Comparison of ENCODE assay signal across 17 cellular contexts in the genomic region with DNA sequence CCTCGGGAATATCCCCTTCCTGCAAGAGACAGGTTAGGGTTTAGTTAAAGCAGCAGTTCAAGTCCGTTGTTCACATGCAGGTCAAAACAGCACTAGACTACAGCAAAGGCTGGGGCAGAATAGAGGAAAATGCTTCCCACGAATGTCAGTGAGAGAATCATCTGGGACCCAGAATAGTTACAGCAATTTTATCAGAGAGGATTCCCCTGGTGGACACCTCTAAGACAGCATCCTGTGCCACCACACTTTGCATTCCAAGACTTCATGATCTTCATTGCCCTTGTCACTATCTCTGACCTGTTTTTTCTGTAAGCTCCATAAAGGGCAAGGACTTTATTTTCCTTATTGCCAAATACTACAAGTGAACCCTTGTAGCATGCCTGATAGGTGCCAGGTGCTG. TPM values are rescaled to one million over a fixed set of nuclear protein-coding genes. Genes with fewer than 3 reads are reported as not detected.
DNase-seq lines count a peak whose midpoint lies in the region; ATAC-seq and TF ChIP-seq lines count a peak whose summit lies in the region.
"Had no signal": no experiment of that assay in that cellular context is flagged by ENCODE, and none has a peak within 500 bp of the region (broad histone marks: within the 10 kb centered on the region; RNA-seq: fewer than 3 reads in every experiment).

No MANE protein-coding gene starts in this region.

- H3K56ac ChIP-seq in IMR-90 (ENCODE audit: extremely low read depth, insufficient read depth, low read length), result no peak overlapping the region

- dilution Hi-C loops in IMR-90 (cut with HindIII; ENCODE audit: low sequenced_read_pairs, unreplicated experiment), result no loop called here

- peaks cover 4% of the 10 kb centered on the region for H3K9me1 ChIP-seq in IMR-90 (ENCODE audit: insufficient read depth, low read length)

- CTCF ChIA-PET in IMR-90 (lab: Yijun Ruan, JAX), result interaction anchor here (0.6 to 0.7 kb wide), 2 partner anchors 162 to 1060 kb away, joined by 3 read pairs; no protein-coding TSS in a partner anchor

- no peaks in the 10 kb centered on the region for H4K20me1 ChIP-seq in IMR-90 (ENCODE audit: insufficient read depth, low read length)

- intact Hi-C loops in IMR-90 (cut with micrococcal nuclease) (no loop called here), lower lobe of right lung (cut with DNase I) (no loop called here)

- no peak overlapping the region for H2AK9ac ChIP-seq in IMR-90 (replicated peaks; ENCODE audit: low read depth, low read length, poor library complexity)

- H3K9me3 ChIP-seq in IMR-90 (ENCODE audit: control insufficient read depth, insufficient read depth, low read length) (no peaks in the 10 kb centered on the region), lower lobe of right lung (no peaks in the 10 kb centered on the region)
- H3K9me3 ChIP-seq: psoas muscle had no signal

- in situ Hi-C loops in IMR-90 (cut with MboI; ENCODE audit: low sequenced_read_pairs), result no loop called here
- in situ Hi-C loops in astrocyte of the cerebellum (cut with HindIII; ENCODE audit: low sequenced_read_pairs), result no loop called here

- H3K4me3 ChIP-seq in AG10803 (ENCODE audit: low read length) (no peak overlapping the region), IMR-90 (ENCODE audit: insufficient read depth, low read depth, low read length) (no peak overlapping the region), astrocyte of the cerebellum (ENCODE audit: low read depth, low read length) (no peak overlapping the region), kidney epithelial cell (ENCODE audit: low read depth, low read length) (no peak overlapping the region), lower lobe of right lung (no peak overlapping the region)
- H3K4me3 ChIP-seq: psoas muscle, SK-N-MC had no signal

- H3K4me1 ChIP-seq in IMR-90 (ENCODE audit: control insufficient read depth, insufficient read depth, low read length) (peaks cover 7% of the 10 kb centered on the region), lower lobe of right lung (peaks cover 15% of the 10 kb centered on the region)

- H3K23ac ChIP-seq in IMR-90 (ENCODE audit: low read depth, low read length), result no peak overlapping the region

- TF ChIP-seq POLR2A in IMR-90 (IDR thresholded peaks at IDR 0.05; ENCODE audit: low read depth, low read length), result no peak

- H3K36me3 ChIP-seq in IMR-90 (ENCODE audit: control insufficient read depth, insufficient read depth, low read length), result no peaks in the 10 kb centered on the region
- H3K36me3 ChIP-seq in kidney epithelial cell (ENCODE audit: control insufficient read depth, insufficient read depth, low read length), result no peaks in the 10 kb centered on the region
- no peaks in the 10 kb centered on the region for H3K36me3 ChIP-seq in lower lobe of right lung

- 77% methylated on average over 2 of the region's 3 CpGs; no CpG with 5 or more reads in 1 of the 2 experiments for WGBS in IMR-90 (ENCODE audit: extremely low coverage in 2 of 2, insufficient read length in 1 of 2), 2 experiments

- H3K27me3 ChIP-seq in IMR-90 (ENCODE audit: control insufficient read depth, insufficient read depth, low read length) (no peaks in the 10 kb centered on the region), kidney epithelial cell (ENCODE audit: control insufficient read depth, insufficient read depth, low read length) (no peaks in the 10 kb centered on the region), lower lobe of right lung (ENCODE audit: low read depth) (no peaks in the 10 kb centered on the region)

- no peak overlapping the region for H3K14ac ChIP-seq in IMR-90 (replicated peaks; ENCODE audit: low read depth, low read length)

- no peaks in the 10 kb centered on the region for H3K79me1 ChIP-seq in IMR-90 (ENCODE audit: low read depth in 1 of 2, low read length in 2 of 2)

- peak; percentile 25 for TF ChIP-seq CTCF in AG10803 (conservative IDR thresholded peaks at IDR 0.05; ENCODE audit: low read length)
- 0 out of 2 replicates have a peak, but pooled peaks have one; percentile 1 for TF ChIP-seq CTCF in IMR-90 (conservative IDR thresholded peaks at IDR 0.05; ENCODE audit: low read depth, low read length)
- TF ChIP-seq CTCF in astrocyte of the cerebellum (IDR thresholded peaks at IDR 0.05; ENCODE audit: low read depth, low read length, missing control alignments), result peak; percentile 10
- peak; percentile 29 for TF ChIP-seq CTCF in kidney epithelial cell (IDR thresholded peaks at IDR 0.05; ENCODE audit: insufficient read depth, low read length, poor library complexity, severe bottlenecking)
- TF ChIP-seq CTCF in lower lobe of right lung (IDR thresholded peaks at IDR 0.05), result no peak

- DNase-seq in AG10803 (ENCODE audit: low read depth) (no peak), IMR-90 (no peak), astrocyte of the cerebellum (ENCODE audit: low read depth) (no peak), kidney epithelial cell (ENCODE audit: low read depth) (no peak), mesenteric fat pad (ENCODE audit: low spot score) (no peak), SW 1271 (lab: John Stamatoyannopoulos, UW) (no peak), NCI-H510A (lab: John Stamatoyannopoulos, UW) (no peak), lower lobe of right lung (no peak)
- DNase-seq: activated B cell treated with CpG ODN at 0.5 μM for 24 hours; DND-41; NCI-H146; NCI-H748 treated with DMSO at 0.1 percent for 48 hours; psoas muscle; stimulated activated CD4-positive, alpha-beta T cell treated with anti-CD3 and anti-CD28 coated beads, Interleukin-2, amount 100 ng/mL, for 24 hours had no signal

- no peak overlapping the region for H4K8ac ChIP-seq in IMR-90 (ENCODE audit: low read depth in 2 of 2, low read length in 2 of 2)

- H3K9ac ChIP-seq in IMR-90 (ENCODE audit: low read depth, low read length), result no peak overlapping the region

- H2AK5ac ChIP-seq in IMR-90 (ENCODE audit: low read depth, low read length), result no peak overlapping the region

- POLR2A ChIA-PET in IMR-90 (lab: Charles Lee; ENCODE audit: unreplicated experiment), result no interaction called here

- no peak overlapping the region for H4K5ac ChIP-seq in IMR-90 (ENCODE audit: low read depth, low read length)

- H2BK20ac ChIP-seq in IMR-90 (ENCODE audit: low read depth, low read length), result no peak overlapping the region

- no peak for TF ChIP-seq RAD21 in IMR-90 (IDR thresholded peaks at IDR 0.05; ENCODE audit: low read length)

- H3K4ac ChIP-seq in IMR-90 (ENCODE audit: low read depth, low read length), result no peak overlapping the region

- H2BK120ac ChIP-seq in IMR-90 (ENCODE audit: low read depth, low read length), result no peak overlapping the region

- no peak overlapping the region for H2BK5ac ChIP-seq in IMR-90 (ENCODE audit: low read depth, low read length, poor library complexity, severe bottlenecking)

- no peak overlapping the region for H2BK15ac ChIP-seq in IMR-90 (ENCODE audit: low read depth, low read length)

- H3K27ac ChIP-seq in IMR-90 (ENCODE audit: insufficient read depth, low read length), result no peak overlapping the region
- H3K27ac ChIP-seq in lower lobe of right lung, result no peak overlapping the region
- H3K27ac ChIP-seq: psoas muscle, SK-N-MC had no signal

- H4K91ac ChIP-seq in IMR-90 (ENCODE audit: insufficient read depth, low read depth, low read length), result no peak overlapping the region

- H3K18ac ChIP-seq in IMR-90 (ENCODE audit: low read depth, low read length), result no peak overlapping the region

- ATAC-seq in IMR-90 (ENCODE audit: low read depth) (no peak), lower lobe of right lung (no peak)
- ATAC-seq: activated naive CD4-positive, alpha-beta T cell treated with anti-CD3 and anti-CD28 coated beads, Interleukin-2, amount 50 U/mL, for 72 hours; psoas muscle had no signal

- no TSS peak for BruUV-seq in IMR-90 (replicated peaks; lab: Mats Ljungman, UMichigan)

- H3K4me2 ChIP-seq in IMR-90 (ENCODE audit: low read depth, low read length), result no peak overlapping the region

- H2AFZ ChIP-seq in IMR-90 (replicated peaks; ENCODE audit: low read length, poor library complexity), result no peak overlapping the region

TF ChIP-seq in IMR-90, 13 proteins besides CTCF, POLR2A, EP300 and RAD21 (continues in another document):
- TF ChIP-seq SMC3 (IDR thresholded peaks at IDR 0.05; ENCODE audit: low read depth, low read length), result no peak
- TF ChIP-seq, protein P1, sequence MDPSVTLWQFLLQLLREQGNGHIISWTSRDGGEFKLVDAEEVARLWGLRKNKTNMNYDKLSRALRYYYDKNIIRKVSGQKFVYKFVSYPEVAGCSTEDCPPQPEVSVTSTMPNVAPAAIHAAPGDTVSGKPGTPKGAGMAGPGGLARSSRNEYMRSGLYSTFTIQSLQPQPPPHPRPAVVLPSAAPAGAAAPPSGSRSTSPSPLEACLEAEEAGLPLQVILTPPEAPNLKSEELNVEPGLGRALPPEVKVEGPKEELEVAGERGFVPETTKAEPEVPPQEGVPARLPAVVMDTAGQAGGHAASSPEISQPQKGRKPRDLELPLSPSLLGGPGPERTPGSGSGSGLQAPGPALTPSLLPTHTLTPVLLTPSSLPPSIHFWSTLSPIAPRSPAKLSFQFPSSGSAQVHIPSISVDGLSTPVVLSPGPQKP (IDR thresholded peaks at IDR 0.05; ENCODE audit: borderline replicate concordance, low read depth, low read length), result no peak
- no peak for TF ChIP-seq MAFK (IDR thresholded peaks at IDR 0.05; ENCODE audit: low read depth, low read length)
- TF ChIP-seq RFX5 (IDR thresholded peaks at IDR 0.05; ENCODE audit: low read depth, low read length), result no peak
- TF ChIP-seq MXI1 (IDR thresholded peaks at IDR 0.05; ENCODE audit: borderline replicate concordance, low read depth, low read length), result no peak
- TF ChIP-seq, protein P2, sequence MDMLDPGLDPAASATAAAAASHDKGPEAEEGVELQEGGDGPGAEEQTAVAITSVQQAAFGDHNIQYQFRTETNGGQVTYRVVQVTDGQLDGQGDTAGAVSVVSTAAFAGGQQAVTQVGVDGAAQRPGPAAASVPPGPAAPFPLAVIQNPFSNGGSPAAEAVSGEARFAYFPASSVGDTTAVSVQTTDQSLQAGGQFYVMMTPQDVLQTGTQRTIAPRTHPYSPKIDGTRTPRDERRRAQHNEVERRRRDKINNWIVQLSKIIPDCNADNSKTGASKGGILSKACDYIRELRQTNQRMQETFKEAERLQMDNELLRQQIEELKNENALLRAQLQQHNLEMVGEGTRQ (IDR thresholded peaks at IDR 0.05; ENCODE audit: low read depth, low read length), result no peak
- TF ChIP-seq CHD1 (IDR thresholded peaks at IDR 0.05; ENCODE audit: low read depth, low read length), result no peak
- TF ChIP-seq RCOR1 (IDR thresholded peaks at IDR 0.05; ENCODE audit: insufficient replicate concordance, low read length), result no peak

RNA-seq across cellular contexts. Expression of gene GRXCR2, which starts 12.9 kb away (rescaled TPM):
- not detected in 2 replicates for total RNA-seq in IMR-90 (2012; rRNA removed)
- polyA plus RNA-seq in IMR-90 (2012; rRNA removed), result not detected in 2 replicates
- not detected in 2 replicates for polyA plus RNA-seq in IMR-90 (2012; cell fraction: cytosol; rRNA removed)
- not detected in 2 replicates for polyA plus RNA-seq in IMR-90 (2012; cell fraction: nucleus; rRNA removed; ENCODE audit: low replicate concordance)
- total RNA-seq in kidney epithelial cell, result not detected in 2 replicates
- total RNA-seq in mesenteric fat pad, result not detected
- not detected for total RNA-seq in lower lobe of right lung
- total RNA-seq: activated B cell treated with CpG ODN at 0.5 μM for 24 hours; activated naive CD4-positive, alpha-beta T cell treated with anti-CD3 and anti-CD28 coated beads, Interleukin-2, amount 50 U/mL, for 72 hours; psoas muscle had no signal
- polyA plus RNA-seq: BJ, psoas muscle had no signal

RNA-seq across cellular contexts. Expression of gene PRELID2, which starts 24.8 kb away (rescaled TPM):
- total RNA-seq in IMR-90 (2012; rRNA removed), result 8.6 and 13.9 TPM in 2 replicates
- 4.5 and 4.9 TPM in 2 replicates for polyA plus RNA-seq in IMR-90 (2012; rRNA removed)
- 0.87 and 1.1 TPM in 2 replicates for polyA plus RNA-seq in IMR-90 (2012; cell fraction: cytosol; rRNA removed)
- 0.63 and 2.5 TPM in 2 replicates for polyA plus RNA-seq in IMR-90 (2012; cell fraction: nucleus; rRNA removed; ENCODE audit: low replicate concordance)
- total RNA-seq in kidney epithelial cell, result 9.4 and 9.7 TPM in 2 replicates
- total RNA-seq in mesenteric fat pad, result 7.7 TPM
- total RNA-seq in lower lobe of right lung, result 10.2 TPM
